In genomic region chr3:184811034-184811433, GRCh38 we compare ENCODE assay signal across 1 cellular context.
TF ChIP-seq lines count a peak whose summit lies in the region.

No MANE protein-coding gene starts in this region.

TF ChIP-seq in HepG2, 621 proteins besides CTCF, POLR2A, EP300 and RAD21:
- no peak for TF ChIP-seq HBP1 (CRISPR knock-in tag; IDR thresholded peaks at IDR 0.05; ENCODE audit: low read depth)
- no peak for TF ChIP-seq ATAD3A (CRISPR knock-in tag; IDR thresholded peaks at IDR 0.05)
- TF ChIP-seq, protein P1, sequence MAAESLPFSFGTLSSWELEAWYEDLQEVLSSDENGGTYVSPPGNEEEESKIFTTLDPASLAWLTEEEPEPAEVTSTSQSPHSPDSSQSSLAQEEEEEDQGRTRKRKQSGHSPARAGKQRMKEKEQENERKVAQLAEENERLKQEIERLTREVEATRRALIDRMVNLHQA (CRISPR knock-in tag; IDR thresholded peaks at IDR 0.05), result no peak
- no peak for TF ChIP-seq FOSL1 (CRISPR knock-in tag; IDR thresholded peaks at IDR 0.05; ENCODE audit: borderline replicate concordance)
- TF ChIP-seq TCF7 (IDR thresholded peaks at IDR 0.05; ENCODE audit: low read depth), result no peak
- TF ChIP-seq RBAK (CRISPR knock-in tag; IDR thresholded peaks at IDR 0.05), result no peak
- no peak for TF ChIP-seq SAP130 (CRISPR knock-in tag; IDR thresholded peaks at IDR 0.05; ENCODE audit: low read depth)
- TF ChIP-seq ZSCAN30 (CRISPR knock-in tag; IDR thresholded peaks at IDR 0.05), result no peak
- no peak for TF ChIP-seq PBX3 (CRISPR knock-in tag; IDR thresholded peaks at IDR 0.05; ENCODE audit: borderline replicate concordance)
- TF ChIP-seq MLXIP (CRISPR knock-in tag; IDR thresholded peaks at IDR 0.05; ENCODE audit: borderline replicate concordance), result no peak
- TF ChIP-seq SMC3 (IDR thresholded peaks at IDR 0.05; ENCODE audit: low read length), result no peak
- TF ChIP-seq PAF1 (CRISPR knock-in tag; IDR thresholded peaks at IDR 0.05), result no peak
- no peak for TF ChIP-seq POLR2G (IDR thresholded peaks at IDR 0.05; ENCODE audit: low read depth, low read length)
